ENCODE assay signal across 27 cellular contexts in genomic region chr6:134357110-134357509, GRCh38.
"Had no signal": no experiment of that assay in that cellular context is flagged by ENCODE, and none has a peak within 500 bp of the region (broad histone marks: within the 10 kb centered on the region; RNA-seq: fewer than 3 reads in every experiment).

No MANE protein-coding gene starts in this region.

- H3K4me3 ChIP-seq: adrenal gland, K562, Peyer's patch, SJSA1 had no signal

- H3K27me3 ChIP-seq: adrenal gland, Peyer's patch, SJSA1 had no signal

- H3K4me1 ChIP-seq: adrenal gland, Peyer's patch had no signal

- H3K9me3 ChIP-seq: adrenal gland, Peyer's patch, SJSA1 had no signal

- H3K36me3 ChIP-seq: adrenal gland, Peyer's patch, SJSA1 had no signal

- H3K27ac ChIP-seq: adrenal gland, Peyer's patch, SJSA1 had no signal

- ATAC-seq: activated CD4-positive, CD25-positive, alpha-beta regulatory T cell treated with anti-CD3 and anti-CD28 coated beads, Interleukin-2, amount 50 U/mL, for 24 hours; activated CD8-positive, alpha-beta T cell treated with anti-CD3 and anti-CD28 coated beads for 36 hours; activated T-cell treated with anti-CD3 and anti-CD28 coated beads, Interleukin-2, amount 50 U/mL, for 72 hours; K562; SK-N-SH treated with all-trans-retinoic acid at 6 μM for 48 hours had no signal

- DNase-seq: activated CD4-positive, alpha-beta T cell treated with anti-CD3 and anti-CD28 coated beads for 4 hours; activated CD8-positive, alpha-beta memory T cell treated with anti-CD3 and anti-CD28 coated beads, Interleukin-2, amount 50 U/mL, for 4 hours; activated CD8-positive, alpha-beta T cell treated with anti-CD3 and anti-CD28 coated beads for 36 hours; activated gamma-delta T cell treated with Interleukin-2 at 50 U/mL for 16 hours; activated naive CD4-positive, alpha-beta T cell treated with anti-CD3 and anti-CD28 coated beads, Interleukin-2, amount 10 ng/mL, durations not matched to agents 7 days and 5 days; activated naive CD8-positive, alpha-beta T cell treated with anti-CD3 and anti-CD28 coated beads for 36 hours; activated T-cell treated with anti-CD3 and anti-CD28 coated beads, Interleukin-2, amount 50 U/mL, for 72 hours; adrenal gland; anterior cingulate cortex; Karpas-422; MM.1S; NCI-H1105; NCI-H1436 treated with DMSO at 0.1 percent for 48 hours; NCI-H187; NCI-H2081 treated with DMSO at 0.1 percent for 48 hours; NCI-H2171 treated with DMSO at 0.1 percent for 48 hours; NCI-H226; NCI-H510A; NCI-H526 treated with DMSO at 0.1 percent for 48 hours; NCI-H82; Peyer's patch; SHP77; SW 1271 had no signal
